Comparison of ENCODE assay signal across 1 cellular context in the genomic region with DNA sequence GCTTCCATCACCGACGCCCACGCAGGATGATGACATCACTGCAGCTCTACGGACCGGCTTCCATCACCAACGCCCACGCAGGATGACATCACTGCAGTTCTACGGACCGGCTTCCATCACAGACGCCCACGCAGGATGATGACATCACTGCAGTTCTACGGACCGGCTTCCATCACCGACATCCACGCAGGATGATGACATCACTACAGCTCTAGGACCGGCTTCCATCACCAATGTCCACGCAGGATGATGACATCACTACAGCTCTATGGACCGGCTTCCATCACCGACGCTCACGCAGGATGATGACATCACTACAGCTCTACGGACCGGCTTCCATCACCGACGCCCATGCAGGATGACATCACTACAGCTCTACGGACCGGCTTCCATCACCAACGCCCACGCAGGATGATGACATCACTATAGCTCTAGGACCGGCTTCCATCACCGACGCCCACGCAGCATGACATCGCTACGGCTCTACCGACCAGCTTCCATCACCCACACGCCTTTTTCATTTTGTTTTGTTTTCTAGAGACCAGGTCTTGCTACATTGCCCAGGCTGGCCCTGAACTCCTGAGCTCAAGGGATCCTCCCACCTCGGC.
TF ChIP-seq lines count a peak whose summit lies in the region.

No MANE protein-coding gene starts in this region.

TF ChIP-seq in HEK293T, 16 proteins besides CTCF, POLR2A, EP300 and RAD21 (continued from another document):
- TF ChIP-seq, protein P1, sequence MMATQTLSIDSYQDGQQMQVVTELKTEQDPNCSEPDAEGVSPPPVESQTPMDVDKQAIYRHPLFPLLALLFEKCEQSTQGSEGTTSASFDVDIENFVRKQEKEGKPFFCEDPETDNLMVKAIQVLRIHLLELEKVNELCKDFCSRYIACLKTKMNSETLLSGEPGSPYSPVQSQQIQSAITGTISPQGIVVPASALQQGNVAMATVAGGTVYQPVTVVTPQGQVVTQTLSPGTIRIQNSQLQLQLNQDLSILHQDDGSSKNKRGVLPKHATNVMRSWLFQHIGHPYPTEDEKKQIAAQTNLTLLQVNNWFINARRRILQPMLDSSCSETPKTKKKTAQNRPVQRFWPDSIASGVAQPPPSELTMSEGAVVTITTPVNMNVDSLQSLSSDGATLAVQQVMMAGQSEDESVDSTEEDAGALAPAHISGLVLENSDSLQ (IDR thresholded peaks at IDR 0.05), result no peak
- no peak for TF ChIP-seq FOXM1 (IDR thresholded peaks at IDR 0.05; ENCODE audit: borderline replicate concordance)
- TF ChIP-seq ZNF384 (IDR thresholded peaks at IDR 0.05), result no peak
- no peak for TF ChIP-seq ARNT (IDR thresholded peaks at IDR 0.05)
- no peak for TF ChIP-seq LEF1 (IDR thresholded peaks at IDR 0.05; ENCODE audit: borderline replicate concordance)
- no peak for TF ChIP-seq ELF4 (IDR thresholded peaks at IDR 0.05)
- TF ChIP-seq SP1 (IDR thresholded peaks at IDR 0.05), result no peak
- no peak for TF ChIP-seq NFRKB (IDR thresholded peaks at IDR 0.05)
- TF ChIP-seq TARDBP (IDR thresholded peaks at IDR 0.05), result no peak
- TF ChIP-seq SUZ12 (IDR thresholded peaks at IDR 0.05), result no peak
- no peak for TF ChIP-seq L3MBTL2 (conservative IDR thresholded peaks at IDR 0.05)
